9 cellular contexts compared by ENCODE assay signal in the genomic region with DNA sequence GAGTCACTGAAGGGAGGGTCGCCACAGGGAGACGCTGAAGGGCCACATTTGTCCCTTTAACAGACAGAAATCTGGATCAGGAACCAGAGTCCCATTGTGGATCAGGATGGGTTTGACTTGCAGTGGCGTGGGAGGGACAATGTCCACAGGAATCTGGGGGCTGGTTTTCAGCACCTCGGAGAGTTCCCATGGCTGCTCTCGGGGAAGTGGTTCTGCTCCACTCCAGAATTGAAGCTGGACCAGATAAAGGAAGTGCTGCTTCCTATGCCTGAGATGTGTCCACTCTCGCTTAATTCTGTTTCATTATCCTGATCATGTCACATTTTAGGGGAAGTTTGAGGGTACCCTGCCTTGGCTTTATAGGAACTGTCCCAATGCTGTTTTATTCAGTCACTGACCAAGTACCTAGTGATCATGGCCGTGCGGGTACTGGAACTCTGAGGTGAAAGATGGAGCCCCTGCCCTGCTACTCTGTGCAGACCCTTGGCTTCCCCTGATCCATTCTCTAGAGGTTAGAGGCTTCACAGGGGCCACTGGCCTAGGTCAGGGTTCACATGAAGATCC. TPM values are rescaled to one million over a fixed set of nuclear protein-coding genes. Genes with fewer than 3 reads are reported as not detected.
DNase-seq lines count a peak whose midpoint lies in the region; ATAC-seq and TF ChIP-seq lines count a peak whose summit lies in the region.
"Had no signal": no experiment of that assay in that cellular context is flagged by ENCODE, and none has a peak within 500 bp of the region (broad histone marks: within the 10 kb centered on the region; RNA-seq: fewer than 3 reads in every experiment).

No MANE protein-coding gene starts in this region.

- CTCF ChIA-PET in activated CD4-positive, alpha-beta memory T cell treated with anti-CD3 and anti-CD28 coated beads for 36 hours (lab: Charles Lee) = interaction anchor here (3.3 kb wide), 1 partner anchor 90 kb away, joined by 19 read pairs; no protein-coding TSS in a partner anchor

- DNase-seq in activated gamma-delta T cell treated with Interleukin-2 at 50 U/mL for 16 hours = peak; percentile 13
- DNase-seq in activated gamma-delta T cell (lab: John Stamatoyannopoulos, UW) = no peak
- DNase-seq in activated CD4-positive, alpha-beta memory T cell treated with anti-CD3 and anti-CD28 coated beads for 36 hours = peak; percentile 49
- DNase-seq in hepatocyte (ENCODE audit: low spot score) = peak; percentile 79
- peak; percentile 55 for DNase-seq in testis
- DNase-seq in NCI-H1092 (lab: John Stamatoyannopoulos, UW) = no peak

- H3K27ac ChIP-seq in hepatocyte = no peak overlapping the region
- H3K27ac ChIP-seq in testis = no peak overlapping the region

- no peak for TF ChIP-seq POLR2A in testis (IDR thresholded peaks at IDR 0.05)

- H3K4me1 ChIP-seq in hepatocyte (ENCODE audit: insufficient read depth) (no peaks in the 10 kb centered on the region), testis (no peaks in the 10 kb centered on the region)

- no peaks in the 10 kb centered on the region for H3K9me3 Mint-ChIP-seq in activated CD4-positive, alpha-beta memory T cell treated with anti-CD3 and anti-CD28 coated beads for 36 hours
- H3K9me3 Mint-ChIP-seq: dendritic cell treated with granulocyte-macrophage colony-stimulating factor and Interleukin-4, amounts not matched to agents 40 ng/mL and 50 ng/mL, for 4 days had no signal

- H3K36me3 ChIP-seq in hepatocyte (replicated peaks; ENCODE audit: insufficient read depth, low read depth) (no peaks in the 10 kb centered on the region), testis (ENCODE audit: low read depth, missing control alignments) (no peaks in the 10 kb centered on the region)

- H3K9me3 ChIP-seq in hepatocyte (ENCODE audit: low read depth) (no peaks in the 10 kb centered on the region), testis (no peaks in the 10 kb centered on the region)

- ATAC-seq in GM19455 (IDR thresholded peaks at IDR 0.05; ENCODE audit: unreplicated experiment) (no peak), HG02852 (IDR thresholded peaks at IDR 0.05; ENCODE audit: unreplicated experiment) (no peak)

- POLR2A ChIA-PET in activated CD4-positive, alpha-beta memory T cell treated with anti-CD3 and anti-CD28 coated beads for 36 hours (lab: Charles Lee) = no interaction called here

- no peaks in the 10 kb centered on the region for H3K36me3 Mint-ChIP-seq in activated CD4-positive, alpha-beta memory T cell treated with anti-CD3 and anti-CD28 coated beads for 36 hours

- H3K27ac Mint-ChIP-seq in activated CD4-positive, alpha-beta memory T cell treated with anti-CD3 and anti-CD28 coated beads for 36 hours = no peak overlapping the region
- H3K27ac Mint-ChIP-seq: dendritic cell treated with granulocyte-macrophage colony-stimulating factor and Interleukin-4, amounts not matched to agents 40 ng/mL and 50 ng/mL, for 4 days had no signal

- H3K27me3 ChIP-seq in hepatocyte = peaks cover 4% of the 10 kb centered on the region
- H3K27me3 ChIP-seq in testis = no peaks in the 10 kb centered on the region

- no peaks in the 10 kb centered on the region for H3K79me2 ChIP-seq in hepatocyte

- TF ChIP-seq CTCF in hepatocyte (IDR thresholded peaks at IDR 0.05; ENCODE audit: poor library complexity) = no peak
- no peak for TF ChIP-seq CTCF in testis (IDR thresholded peaks at IDR 0.05)

- no peak overlapping the region for H3K4me3 Mint-ChIP-seq in activated CD4-positive, alpha-beta memory T cell treated with anti-CD3 and anti-CD28 coated beads for 36 hours
- H3K4me3 Mint-ChIP-seq: dendritic cell treated with granulocyte-macrophage colony-stimulating factor and Interleukin-4, amounts not matched to agents 40 ng/mL and 50 ng/mL, for 4 days had no signal

- intact Hi-C loops in activated CD4-positive, alpha-beta memory T cell treated with anti-CD3 and anti-CD28 coated beads for 36 hours (cut with micrococcal nuclease) = no loop called here
- intact Hi-C loops in testis (cut with DNase I; ENCODE audit: low total_unique reads) = no loop called here

- H3K27me3 Mint-ChIP-seq in activated CD4-positive, alpha-beta memory T cell treated with anti-CD3 and anti-CD28 coated beads for 36 hours = peaks cover 8% of the 10 kb centered on the region

- H3K4me2 ChIP-seq in hepatocyte = no peak overlapping the region

- no peaks in the 10 kb centered on the region for H4K20me1 ChIP-seq in hepatocyte (ENCODE audit: insufficient read depth, poor library complexity, severe bottlenecking)

- H3K4me3 ChIP-seq in hepatocyte (no peak overlapping the region), testis (no peak overlapping the region)

- H3K9me2 ChIP-seq in hepatocyte (replicated peaks; ENCODE audit: insufficient read depth) = no peaks in the 10 kb centered on the region

- H3K4me1 Mint-ChIP-seq in activated CD4-positive, alpha-beta memory T cell treated with anti-CD3 and anti-CD28 coated beads for 36 hours (ENCODE audit: low read depth) = no peaks in the 10 kb centered on the region

- H2AFZ ChIP-seq in hepatocyte = no peak overlapping the region

- WGBS in hepatocyte (ENCODE audit: low lambda C conversion rate, missing lambda C conversion rate) = 36% methylated on average over 8 of the region's 8 CpGs
- WGBS in testis, 2 donors = 43 to 54% methylated on average over 7 to 8 of the region's 8 CpGs

RNA-seq across cellular contexts. Expression of a gene that starts 28.7 kb away (rescaled TPM):
- total RNA-seq in activated CD4-positive, alpha-beta memory T cell treated with anti-CD3 and anti-CD28 coated beads for 36 hours = under 1 TPM; 0.26 to 0.36 TPM
- total RNA-seq in hepatocyte = 1.5 and 1.6 TPM in 2 replicates
- polyA plus RNA-seq in hepatocyte = 5.3 and 9.4 TPM in 2 replicates
- total RNA-seq in testis = 10 to 100 TPM; 24.7 to 31.2 TPM
- polyA plus RNA-seq in testis (ENCODE audit: insufficient read depth, low read depth, low replicate concordance) = 25.7 TPM

RNA-seq across cellular contexts. Expression of a gene that starts 35.4 kb away (rescaled TPM):
- under 1 TPM; 0.19 to 0.69 TPM for total RNA-seq in activated CD4-positive, alpha-beta memory T cell treated with anti-CD3 and anti-CD28 coated beads for 36 hours
- total RNA-seq in hepatocyte (0.57 TPM in 1 of 2 replicates, not detected in the other), testis (10 to 100 TPM; 22.7 to 36.7 TPM)
- polyA plus RNA-seq in hepatocyte (not detected in 2 replicates), testis (ENCODE audit: insufficient read depth, low read depth, low replicate concordance) (109 TPM)

RNA-seq across cellular contexts. Expression of a gene that starts 35.7 kb away (rescaled TPM):
- 10 to 100 TPM; 13.3 to 13.8 TPM for total RNA-seq in activated CD4-positive, alpha-beta memory T cell treated with anti-CD3 and anti-CD28 coated beads for 36 hours
- total RNA-seq in hepatocyte (8.8 and 9.5 TPM in 2 replicates), testis (10 to 100 TPM; 12.6 to 17.9 TPM)
- polyA plus RNA-seq in hepatocyte (15.0 and 16.3 TPM in 2 replicates), testis (ENCODE audit: insufficient read depth, low read depth, low replicate concordance) (12.2 TPM)

Comparison
In these comparisons a context has a peak if more than half of its experiments do, and no peak if none do; other contexts are left out.
1. DNase-seq: peak in activated gamma-delta T cell treated with Interleukin-2 at 50 U/mL for 16 hours (single experiment), activated CD4-positive, alpha-beta memory T cell treated with anti-CD3 and anti-CD28 coated beads for 36 hours (single experiment), hepatocyte (single experiment) and testis (single experiment); none in activated gamma-delta T cell (single experiment) and NCI-H1092 (single experiment).
2. RNA of a gene that starts 35.4 kb away (total RNA-seq): 22.7 to 36.7 TPM in testis; 0.19 to 0.69 TPM in activated CD4-positive, alpha-beta memory T cell treated with anti-CD3 and anti-CD28 coated beads for 36 hours and 0.57 TPM in hepatocyte; every median in the first group is over 10 times any median in the second.